8 cellular contexts compared by ENCODE assay signal in the genomic region with DNA sequence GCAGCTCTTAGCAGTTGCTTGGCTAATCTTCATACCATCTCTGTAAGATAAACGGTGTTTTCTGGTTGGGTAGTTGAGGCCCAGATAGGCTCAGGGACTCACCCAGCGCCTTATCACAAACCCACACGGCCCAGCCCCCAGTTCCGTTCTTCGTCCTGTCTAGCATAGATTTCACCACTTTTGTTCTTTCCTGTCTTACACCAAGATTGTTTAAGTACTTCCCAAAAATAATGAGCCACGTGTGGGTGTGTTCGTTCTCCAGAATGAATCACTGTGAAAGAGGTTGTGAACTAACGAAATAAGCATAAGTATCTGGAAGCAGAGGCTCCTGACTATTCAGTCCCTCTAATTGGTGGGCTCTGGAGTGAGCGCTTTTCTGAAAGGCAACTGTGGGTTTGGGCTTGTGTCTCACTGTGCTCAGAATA. TPM values are rescaled to one million over a fixed set of nuclear protein-coding genes. Genes with fewer than 3 reads are reported as not detected.
DNase-seq lines count a peak whose midpoint lies in the region; ATAC-seq and TF ChIP-seq lines count a peak whose summit lies in the region.

No MANE protein-coding gene starts in this region.

- WGBS in spleen, 5 donors: 6 to 12% (median 8%) methylated on average over 9 of the region's 9 CpGs

- peak overlapping the region in 7 of 8 donors; percentile 75 to 90 (median 87) for H3K27ac ChIP-seq in spleen

- TF ChIP-seq POLR2A in spleen (IDR thresholded peaks at IDR 0.05): no peak

- intact Hi-C loops in left cardiac atrium (cut with DNase I) (no loop called here), spleen (cut with DNase I; ENCODE audit: low total_unique reads) (no loop called here)

- ATAC-seq in left cardiac atrium (peak; percentile 58 to 84), HG03025 (IDR thresholded peaks at IDR 0.05; ENCODE audit: low FRiP score, unreplicated experiment) (no peak), HG03565 (IDR thresholded peaks at IDR 0.05; ENCODE audit: unreplicated experiment) (no peak), GM21390 (IDR thresholded peaks at IDR 0.05; ENCODE audit: unreplicated experiment) (no peak)

- peaks cover 49 to 100% (median 67%) of the 10 kb centered on the region in 6 donors for H3K4me1 ChIP-seq in spleen

- no peaks in the 10 kb centered on the region for H3K27me3 ChIP-seq in spleen (replicated peaks in 1 of 7)

- peak overlapping the region in 1 of 8 donors; percentile 45 for H3K4me3 ChIP-seq in spleen

- no peaks in the 10 kb centered on the region for H3K9me3 ChIP-seq in spleen

- peak in 1 of 11 experiments; percentile 18 for TF ChIP-seq CTCF in spleen (IDR thresholded peaks at IDR 0.05 in 8 of 11, conservative IDR thresholded peaks at IDR 0.05 in 3 of 11)

- peaks cover 0 to 26% (median 18%) of the 10 kb centered on the region in 6 donors for H3K36me3 ChIP-seq in spleen

- peak; percentile 99 for DNase-seq in NOMO-1 treated with DMSO at 0.1 percent for 48 hours (lab: John Stamatoyannopoulos, UW; ENCODE audit: unreplicated experiment)
- DNase-seq in activated effector memory CD4-positive, alpha-beta T cell treated with anti-CD3 and anti-CD28 coated beads, Interleukin-2, amount 50 U/mL, for 16 hours: peak; percentile 84
- peak; percentile 71 for DNase-seq in left cardiac atrium
- peak; percentile 90 for DNase-seq in spleen
- DNase-seq in glomerular visceral epithelial cell (ENCODE audit: extremely low spot score): no peak

RNA-seq across cellular contexts. Expression of gene ACVR1B, which starts 21.4 kb away (rescaled TPM):
- total RNA-seq in left cardiac atrium (10 to 100 TPM; 13.0 to 19.3 TPM), spleen (10 to 100 TPM; 15.7 to 27.6 (median 23.5) TPM)
- 1 to 10 TPM; 2.8 to 7.4 (median 2.8) TPM for polyA plus RNA-seq in spleen

RNA-seq across cellular contexts. Expression of gene TAMALIN, which starts 33.9 kb away (rescaled TPM):
- 10 to 100 TPM; 25.3 to 44.0 TPM for total RNA-seq in left cardiac atrium
- 100 to 1,000 TPM in 1 of 7 donors, 10 to 100 TPM in 6; 31.7 to 141 (median 69.5) TPM for total RNA-seq in spleen
- polyA plus RNA-seq in spleen: 10 to 100 TPM; 25.5 to 38.2 (median 35.2) TPM

Comparison
In these comparisons a context has a peak if more than half of its experiments do, and no peak if none do; other contexts are left out.
1. ATAC-seq: peak in left cardiac atrium (2 of 2); none in HG03025 (single experiment), HG03565 (single experiment) and GM21390 (single experiment).